ENCODE assay signal across 1 cellular context in the genomic region with DNA sequence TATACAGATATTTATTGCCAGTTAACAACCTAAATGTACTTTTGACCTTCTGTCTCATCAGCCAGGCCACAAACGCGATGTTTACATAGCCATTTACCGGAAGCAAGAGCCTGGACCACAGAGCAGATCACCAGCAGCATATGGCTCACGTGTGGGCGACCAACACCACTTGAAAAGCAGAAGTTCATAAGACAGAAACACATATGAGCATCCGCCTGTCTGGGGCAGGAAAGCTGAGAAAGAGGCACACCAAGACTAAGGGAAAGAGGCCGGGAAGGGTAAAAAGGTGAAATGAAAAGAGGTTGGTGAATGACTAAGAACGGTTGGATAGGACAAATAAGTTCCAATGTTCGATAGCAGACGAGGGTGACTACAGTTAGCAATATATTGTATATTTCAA.
TF ChIP-seq lines count a peak whose summit lies in the region.

No MANE protein-coding gene starts in this region.

TF ChIP-seq in HepG2, 621 proteins besides CTCF, POLR2A, EP300 and RAD21 (continued from another document and continues in another):
- TF ChIP-seq, protein P1, sequence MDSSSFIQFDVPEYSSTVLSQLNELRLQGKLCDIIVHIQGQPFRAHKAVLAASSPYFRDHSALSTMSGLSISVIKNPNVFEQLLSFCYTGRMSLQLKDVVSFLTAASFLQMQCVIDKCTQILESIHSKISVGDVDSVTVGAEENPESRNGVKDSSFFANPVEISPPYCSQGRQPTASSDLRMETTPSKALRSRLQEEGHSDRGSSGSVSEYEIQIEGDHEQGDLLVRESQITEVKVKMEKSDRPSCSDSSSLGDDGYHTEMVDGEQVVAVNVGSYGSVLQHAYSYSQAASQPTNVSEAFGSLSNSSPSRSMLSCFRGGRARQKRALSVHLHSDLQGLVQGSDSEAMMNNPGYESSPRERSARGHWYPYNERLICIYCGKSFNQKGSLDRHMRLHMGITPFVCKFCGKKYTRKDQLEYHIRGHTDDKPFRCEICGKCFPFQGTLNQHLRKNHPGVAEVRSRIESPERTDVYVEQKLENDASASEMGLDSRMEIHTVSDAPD (CRISPR knock-in tag; IDR thresholded peaks at IDR 0.05): no peak
- TF ChIP-seq, protein P2, sequence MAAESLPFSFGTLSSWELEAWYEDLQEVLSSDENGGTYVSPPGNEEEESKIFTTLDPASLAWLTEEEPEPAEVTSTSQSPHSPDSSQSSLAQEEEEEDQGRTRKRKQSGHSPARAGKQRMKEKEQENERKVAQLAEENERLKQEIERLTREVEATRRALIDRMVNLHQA (CRISPR knock-in tag; IDR thresholded peaks at IDR 0.05): no peak
- TF ChIP-seq FLYWCH1 (CRISPR knock-in tag; IDR thresholded peaks at IDR 0.05): no peak
- TF ChIP-seq ZNF282 (IDR thresholded peaks at IDR 0.05; ENCODE audit: partially characterized antibody): no peak
- 0 out of 2 replicates have a peak, but pooled peaks have one; percentile 59 for TF ChIP-seq YEATS4 (CRISPR knock-in tag; IDR thresholded peaks at IDR 0.05; ENCODE audit: borderline replicate concordance)
- no peak for TF ChIP-seq ZNF326 (CRISPR knock-in tag; IDR thresholded peaks at IDR 0.05; ENCODE audit: borderline replicate concordance)
- TF ChIP-seq, protein P3, sequence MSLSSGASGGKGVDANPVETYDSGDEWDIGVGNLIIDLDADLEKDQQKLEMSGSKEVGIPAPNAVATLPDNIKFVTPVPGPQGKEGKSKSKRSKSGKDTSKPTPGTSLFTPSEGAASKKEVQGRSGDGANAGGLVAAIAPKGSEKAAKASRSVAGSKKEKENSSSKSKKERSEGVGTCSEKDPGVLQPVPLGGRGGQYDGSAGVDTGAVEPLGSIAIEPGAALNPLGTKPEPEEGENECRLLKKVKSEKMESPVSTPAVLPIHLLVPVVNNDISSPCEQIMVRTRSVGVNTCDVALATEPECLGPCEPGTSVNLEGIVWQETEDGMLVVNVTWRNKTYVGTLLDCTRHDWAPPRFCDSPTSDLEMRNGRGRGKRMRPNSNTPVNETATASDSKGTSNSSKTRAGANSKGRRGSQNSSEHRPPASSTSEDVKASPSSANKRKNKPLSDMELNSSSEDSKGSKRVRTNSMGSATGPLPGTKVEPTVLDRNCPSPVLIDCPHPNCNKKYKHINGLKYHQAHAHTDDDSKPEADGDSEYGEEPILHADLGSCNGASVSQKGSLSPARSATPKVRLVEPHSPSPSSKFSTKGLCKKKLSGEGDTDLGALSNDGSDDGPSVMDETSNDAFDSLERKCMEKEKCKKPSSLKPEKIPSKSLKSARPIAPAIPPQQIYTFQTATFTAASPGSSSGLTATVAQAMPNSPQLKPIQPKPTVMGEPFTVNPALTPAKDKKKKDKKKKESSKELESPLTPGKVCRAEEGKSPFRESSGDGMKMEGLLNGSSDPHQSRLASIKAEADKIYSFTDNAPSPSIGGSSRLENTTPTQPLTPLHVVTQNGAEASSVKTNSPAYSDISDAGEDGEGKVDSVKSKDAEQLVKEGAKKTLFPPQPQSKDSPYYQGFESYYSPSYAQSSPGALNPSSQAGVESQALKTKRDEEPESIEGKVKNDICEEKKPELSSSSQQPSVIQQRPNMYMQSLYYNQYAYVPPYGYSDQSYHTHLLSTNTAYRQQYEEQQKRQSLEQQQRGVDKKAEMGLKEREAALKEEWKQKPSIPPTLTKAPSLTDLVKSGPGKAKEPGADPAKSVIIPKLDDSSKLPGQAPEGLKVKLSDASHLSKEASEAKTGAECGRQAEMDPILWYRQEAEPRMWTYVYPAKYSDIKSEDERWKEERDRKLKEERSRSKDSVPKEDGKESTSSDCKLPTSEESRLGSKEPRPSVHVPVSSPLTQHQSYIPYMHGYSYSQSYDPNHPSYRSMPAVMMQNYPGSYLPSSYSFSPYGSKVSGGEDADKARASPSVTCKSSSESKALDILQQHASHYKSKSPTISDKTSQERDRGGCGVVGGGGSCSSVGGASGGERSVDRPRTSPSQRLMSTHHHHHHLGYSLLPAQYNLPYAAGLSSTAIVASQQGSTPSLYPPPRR (CRISPR knock-in tag; IDR thresholded peaks at IDR 0.05; ENCODE audit: borderline replicate concordance): peak; percentile 23; the same call in 1 of the 2 replicates
- no peak for TF ChIP-seq NFATC3 (CRISPR knock-in tag; IDR thresholded peaks at IDR 0.05)
- peak; percentile 55; the same call in 1 of the 2 replicates for TF ChIP-seq MEF2D (CRISPR knock-in tag; IDR thresholded peaks at IDR 0.05)
- no peak for TF ChIP-seq AKAP8 (CRISPR knock-in tag; IDR thresholded peaks at IDR 0.05)
- no peak for TF ChIP-seq STAT5B (CRISPR knock-in tag; IDR thresholded peaks at IDR 0.05)
- TF ChIP-seq NFKBIZ (CRISPR knock-in tag; IDR thresholded peaks at IDR 0.05): peak; percentile 64; the same call in 1 of the 2 replicates
- TF ChIP-seq RFXAP (CRISPR knock-in tag; IDR thresholded peaks at IDR 0.05; ENCODE audit: borderline replicate concordance): no peak
- TF ChIP-seq, protein P4, sequence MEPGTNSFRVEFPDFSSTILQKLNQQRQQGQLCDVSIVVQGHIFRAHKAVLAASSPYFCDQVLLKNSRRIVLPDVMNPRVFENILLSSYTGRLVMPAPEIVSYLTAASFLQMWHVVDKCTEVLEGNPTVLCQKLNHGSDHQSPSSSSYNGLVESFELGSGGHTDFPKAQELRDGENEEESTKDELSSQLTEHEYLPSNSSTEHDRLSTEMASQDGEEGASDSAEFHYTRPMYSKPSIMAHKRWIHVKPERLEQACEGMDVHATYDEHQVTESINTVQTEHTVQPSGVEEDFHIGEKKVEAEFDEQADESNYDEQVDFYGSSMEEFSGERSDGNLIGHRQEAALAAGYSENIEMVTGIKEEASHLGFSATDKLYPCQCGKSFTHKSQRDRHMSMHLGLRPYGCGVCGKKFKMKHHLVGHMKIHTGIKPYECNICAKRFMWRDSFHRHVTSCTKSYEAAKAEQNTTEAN (CRISPR knock-in tag; conservative IDR thresholded peaks at IDR 0.05): no peak
- TF ChIP-seq ZNF879 (CRISPR knock-in tag; IDR thresholded peaks at IDR 0.05): no peak
- 0 out of 2 replicates have a peak, but pooled peaks have one; percentile 52 for TF ChIP-seq DNMT3B (CRISPR knock-in tag; conservative IDR thresholded peaks at IDR 0.05)
- TF ChIP-seq ZNF10 (CRISPR knock-in tag; IDR thresholded peaks at IDR 0.05; ENCODE audit: borderline replicate concordance, low read depth): no peak
- TF ChIP-seq, protein P5, sequence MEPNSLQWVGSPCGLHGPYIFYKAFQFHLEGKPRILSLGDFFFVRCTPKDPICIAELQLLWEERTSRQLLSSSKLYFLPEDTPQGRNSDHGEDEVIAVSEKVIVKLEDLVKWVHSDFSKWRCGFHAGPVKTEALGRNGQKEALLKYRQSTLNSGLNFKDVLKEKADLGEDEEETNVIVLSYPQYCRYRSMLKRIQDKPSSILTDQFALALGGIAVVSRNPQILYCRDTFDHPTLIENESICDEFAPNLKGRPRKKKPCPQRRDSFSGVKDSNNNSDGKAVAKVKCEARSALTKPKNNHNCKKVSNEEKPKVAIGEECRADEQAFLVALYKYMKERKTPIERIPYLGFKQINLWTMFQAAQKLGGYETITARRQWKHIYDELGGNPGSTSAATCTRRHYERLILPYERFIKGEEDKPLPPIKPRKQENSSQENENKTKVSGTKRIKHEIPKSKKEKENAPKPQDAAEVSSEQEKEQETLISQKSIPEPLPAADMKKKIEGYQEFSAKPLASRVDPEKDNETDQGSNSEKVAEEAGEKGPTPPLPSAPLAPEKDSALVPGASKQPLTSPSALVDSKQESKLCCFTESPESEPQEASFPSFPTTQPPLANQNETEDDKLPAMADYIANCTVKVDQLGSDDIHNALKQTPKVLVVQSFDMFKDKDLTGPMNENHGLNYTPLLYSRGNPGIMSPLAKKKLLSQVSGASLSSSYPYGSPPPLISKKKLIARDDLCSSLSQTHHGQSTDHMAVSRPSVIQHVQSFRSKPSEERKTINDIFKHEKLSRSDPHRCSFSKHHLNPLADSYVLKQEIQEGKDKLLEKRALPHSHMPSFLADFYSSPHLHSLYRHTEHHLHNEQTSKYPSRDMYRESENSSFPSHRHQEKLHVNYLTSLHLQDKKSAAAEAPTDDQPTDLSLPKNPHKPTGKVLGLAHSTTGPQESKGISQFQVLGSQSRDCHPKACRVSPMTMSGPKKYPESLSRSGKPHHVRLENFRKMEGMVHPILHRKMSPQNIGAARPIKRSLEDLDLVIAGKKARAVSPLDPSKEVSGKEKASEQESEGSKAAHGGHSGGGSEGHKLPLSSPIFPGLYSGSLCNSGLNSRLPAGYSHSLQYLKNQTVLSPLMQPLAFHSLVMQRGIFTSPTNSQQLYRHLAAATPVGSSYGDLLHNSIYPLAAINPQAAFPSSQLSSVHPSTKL (CRISPR knock-in tag; IDR thresholded peaks at IDR 0.05): peak; percentile 92
- no peak for TF ChIP-seq ZNF329 (CRISPR knock-in tag; IDR thresholded peaks at IDR 0.05; ENCODE audit: low read depth)
- peak; percentile 93; the same call in 1 of the 2 replicates for TF ChIP-seq ZBTB20 (CRISPR knock-in tag; IDR thresholded peaks at IDR 0.05; ENCODE audit: borderline replicate concordance, low read depth)
- no peak for TF ChIP-seq SIN3B (IDR thresholded peaks at IDR 0.05; ENCODE audit: low read length)
- TF ChIP-seq DMAP1 (CRISPR knock-in tag; IDR thresholded peaks at IDR 0.05): peak; percentile 59; the same call in 1 of the 2 replicates
- TF ChIP-seq, protein P6, sequence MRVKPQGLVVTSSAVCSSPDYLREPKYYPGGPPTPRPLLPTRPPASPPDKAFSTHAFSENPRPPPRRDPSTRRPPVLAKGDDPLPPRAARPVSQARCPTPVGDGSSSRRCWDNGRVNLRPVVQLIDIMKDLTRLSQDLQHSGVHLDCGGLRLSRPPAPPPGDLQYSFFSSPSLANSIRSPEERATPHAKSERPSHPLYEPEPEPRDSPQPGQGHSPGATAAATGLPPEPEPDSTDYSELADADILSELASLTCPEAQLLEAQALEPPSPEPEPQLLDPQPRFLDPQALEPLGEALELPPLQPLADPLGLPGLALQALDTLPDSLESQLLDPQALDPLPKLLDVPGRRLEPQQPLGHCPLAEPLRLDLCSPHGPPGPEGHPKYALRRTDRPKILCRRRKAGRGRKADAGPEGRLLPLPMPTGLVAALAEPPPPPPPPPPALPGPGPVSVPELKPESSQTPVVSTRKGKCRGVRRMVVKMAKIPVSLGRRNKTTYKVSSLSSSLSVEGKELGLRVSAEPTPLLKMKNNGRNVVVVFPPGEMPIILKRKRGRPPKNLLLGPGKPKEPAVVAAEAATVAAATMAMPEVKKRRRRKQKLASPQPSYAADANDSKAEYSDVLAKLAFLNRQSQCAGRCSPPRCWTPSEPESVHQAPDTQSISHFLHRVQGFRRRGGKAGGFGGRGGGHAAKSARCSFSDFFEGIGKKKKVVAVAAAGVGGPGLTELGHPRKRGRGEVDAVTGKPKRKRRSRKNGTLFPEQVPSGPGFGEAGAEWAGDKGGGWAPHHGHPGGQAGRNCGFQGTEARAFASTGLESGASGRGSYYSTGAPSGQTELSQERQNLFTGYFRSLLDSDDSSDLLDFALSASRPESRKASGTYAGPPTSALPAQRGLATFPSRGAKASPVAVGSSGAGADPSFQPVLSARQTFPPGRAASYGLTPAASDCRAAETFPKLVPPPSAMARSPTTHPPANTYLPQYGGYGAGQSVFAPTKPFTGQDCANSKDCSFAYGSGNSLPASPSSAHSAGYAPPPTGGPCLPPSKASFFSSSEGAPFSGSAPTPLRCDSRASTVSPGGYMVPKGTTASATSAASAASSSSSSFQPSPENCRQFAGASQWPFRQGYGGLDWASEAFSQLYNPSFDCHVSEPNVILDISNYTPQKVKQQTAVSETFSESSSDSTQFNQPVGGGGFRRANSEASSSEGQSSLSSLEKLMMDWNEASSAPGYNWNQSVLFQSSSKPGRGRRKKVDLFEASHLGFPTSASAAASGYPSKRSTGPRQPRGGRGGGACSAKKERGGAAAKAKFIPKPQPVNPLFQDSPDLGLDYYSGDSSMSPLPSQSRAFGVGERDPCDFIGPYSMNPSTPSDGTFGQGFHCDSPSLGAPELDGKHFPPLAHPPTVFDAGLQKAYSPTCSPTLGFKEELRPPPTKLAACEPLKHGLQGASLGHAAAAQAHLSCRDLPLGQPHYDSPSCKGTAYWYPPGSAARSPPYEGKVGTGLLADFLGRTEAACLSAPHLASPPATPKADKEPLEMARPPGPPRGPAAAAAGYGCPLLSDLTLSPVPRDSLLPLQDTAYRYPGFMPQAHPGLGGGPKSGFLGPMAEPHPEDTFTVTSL (CRISPR knock-in tag; IDR thresholded peaks at IDR 0.05; ENCODE audit: borderline replicate concordance): no peak; the same call in 1 of the 2 replicates
- TF ChIP-seq, protein P7, sequence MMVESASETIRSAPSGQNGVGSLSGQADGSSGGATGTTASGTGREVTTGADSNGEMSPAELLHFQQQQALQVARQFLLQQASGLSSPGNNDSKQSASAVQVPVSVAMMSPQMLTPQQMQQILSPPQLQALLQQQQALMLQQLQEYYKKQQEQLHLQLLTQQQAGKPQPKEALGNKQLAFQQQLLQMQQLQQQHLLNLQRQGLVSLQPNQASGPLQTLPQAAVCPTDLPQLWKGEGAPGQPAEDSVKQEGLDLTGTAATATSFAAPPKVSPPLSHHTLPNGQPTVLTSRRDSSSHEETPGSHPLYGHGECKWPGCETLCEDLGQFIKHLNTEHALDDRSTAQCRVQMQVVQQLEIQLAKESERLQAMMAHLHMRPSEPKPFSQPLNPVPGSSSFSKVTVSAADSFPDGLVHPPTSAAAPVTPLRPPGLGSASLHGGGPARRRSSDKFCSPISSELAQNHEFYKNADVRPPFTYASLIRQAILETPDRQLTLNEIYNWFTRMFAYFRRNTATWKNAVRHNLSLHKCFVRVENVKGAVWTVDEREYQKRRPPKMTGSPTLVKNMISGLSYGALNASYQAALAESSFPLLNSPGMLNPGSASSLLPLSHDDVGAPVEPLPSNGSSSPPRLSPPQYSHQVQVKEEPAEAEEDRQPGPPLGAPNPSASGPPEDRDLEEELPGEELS (CRISPR knock-in tag; IDR thresholded peaks at IDR 0.05): peak; percentile 83
- TF ChIP-seq SCMH1 (CRISPR knock-in tag; IDR thresholded peaks at IDR 0.05; ENCODE audit: borderline replicate concordance): no peak
- TF ChIP-seq SIX1 (CRISPR knock-in tag; IDR thresholded peaks at IDR 0.05; ENCODE audit: borderline replicate concordance): no peak
- no peak for TF ChIP-seq ZMYM3 (CRISPR knock-in tag; IDR thresholded peaks at IDR 0.05)
- no peak for TF ChIP-seq PAF1 (CRISPR knock-in tag; IDR thresholded peaks at IDR 0.05)
- TF ChIP-seq GTF3A (CRISPR knock-in tag; conservative IDR thresholded peaks at IDR 0.05): no peak
- TF ChIP-seq CC2D1A (CRISPR knock-in tag; IDR thresholded peaks at IDR 0.05): no peak
- no peak for TF ChIP-seq ZNF441 (CRISPR knock-in tag; IDR thresholded peaks at IDR 0.05; ENCODE audit: borderline replicate concordance)
- peak; percentile 44; the same call in 1 of the 2 replicates for TF ChIP-seq ESRRA (CRISPR knock-in tag; IDR thresholded peaks at IDR 0.05; ENCODE audit: low read depth)
- TF ChIP-seq, protein P8, sequence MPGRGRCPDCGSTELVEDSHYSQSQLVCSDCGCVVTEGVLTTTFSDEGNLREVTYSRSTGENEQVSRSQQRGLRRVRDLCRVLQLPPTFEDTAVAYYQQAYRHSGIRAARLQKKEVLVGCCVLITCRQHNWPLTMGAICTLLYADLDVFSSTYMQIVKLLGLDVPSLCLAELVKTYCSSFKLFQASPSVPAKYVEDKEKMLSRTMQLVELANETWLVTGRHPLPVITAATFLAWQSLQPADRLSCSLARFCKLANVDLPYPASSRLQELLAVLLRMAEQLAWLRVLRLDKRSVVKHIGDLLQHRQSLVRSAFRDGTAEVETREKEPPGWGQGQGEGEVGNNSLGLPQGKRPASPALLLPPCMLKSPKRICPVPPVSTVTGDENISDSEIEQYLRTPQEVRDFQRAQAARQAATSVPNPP (CRISPR knock-in tag; IDR thresholded peaks at IDR 0.05): no peak
- TF ChIP-seq, protein P9, sequence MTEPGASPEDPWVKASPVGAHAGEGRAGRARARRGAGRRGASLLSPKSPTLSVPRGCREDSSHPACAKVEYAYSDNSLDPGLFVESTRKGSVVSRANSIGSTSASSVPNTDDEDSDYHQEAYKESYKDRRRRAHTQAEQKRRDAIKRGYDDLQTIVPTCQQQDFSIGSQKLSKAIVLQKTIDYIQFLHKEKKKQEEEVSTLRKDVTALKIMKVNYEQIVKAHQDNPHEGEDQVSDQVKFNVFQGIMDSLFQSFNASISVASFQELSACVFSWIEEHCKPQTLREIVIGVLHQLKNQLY (CRISPR knock-in tag; IDR thresholded peaks at IDR 0.05): 0 out of 2 replicates have a peak, but pooled peaks have one; percentile 47
